12 cellular contexts compared by ENCODE assay signal in the genomic region with DNA sequence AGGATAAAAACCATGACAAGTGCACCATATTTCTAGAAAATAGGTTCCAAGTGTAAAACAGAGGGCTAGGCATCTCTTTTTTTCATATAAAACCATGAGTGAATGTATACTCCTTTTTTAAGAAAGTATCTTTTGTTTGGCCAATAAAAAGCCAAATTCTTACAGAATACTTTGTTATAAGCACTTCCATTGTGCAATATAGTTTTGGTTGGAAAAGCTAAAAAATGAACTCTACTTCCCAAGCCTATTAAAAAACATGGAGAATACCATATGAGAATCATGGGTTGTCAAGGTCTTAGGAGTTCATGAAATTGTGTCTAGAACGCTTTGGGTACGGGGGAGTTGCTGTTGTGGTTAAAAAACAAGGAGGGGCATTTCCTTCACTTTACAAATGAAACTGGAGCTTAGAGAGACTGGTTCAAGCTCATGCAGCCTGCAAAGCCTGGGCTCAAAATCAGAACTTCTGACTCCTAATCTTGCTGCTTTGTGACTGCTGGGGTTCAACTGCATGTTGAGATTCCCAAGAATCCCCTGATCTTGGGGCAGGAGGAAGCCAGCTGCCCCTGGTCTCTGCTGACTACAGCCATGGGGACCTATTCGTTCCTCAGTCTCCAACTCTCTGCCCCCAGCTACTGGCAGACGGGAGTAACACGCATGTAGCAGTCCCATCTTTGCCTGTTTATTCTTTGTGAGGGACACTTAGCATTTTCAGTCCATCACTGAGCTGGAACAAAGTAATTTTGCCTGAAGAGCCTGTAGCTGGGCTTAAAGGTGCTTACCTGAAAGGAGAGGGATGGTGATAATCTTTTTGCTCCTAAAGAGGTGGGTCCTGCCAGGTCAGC.
A peak's percentile ranks its signal among the peaks of the same experiment; 100 is the strongest.
DNase-seq lines count a peak whose midpoint lies in the region; ATAC-seq and TF ChIP-seq lines count a peak whose summit lies in the region.
"Had no signal": no experiment of that assay in that cellular context is flagged by ENCODE, and none has a peak within 500 bp of the region (broad histone marks: within the 10 kb centered on the region; RNA-seq: fewer than 3 reads in every experiment).

No MANE protein-coding gene starts in this region.

- DNase-seq in Panc1 (ENCODE audit: low read depth, low spot score) (no peak), fibroblast of villous mesenchyme (ENCODE audit: low read depth) (no peak), SHP77 (lab: John Stamatoyannopoulos, UW) (no peak), NCI-H226 (no peak), T-helper 9 cell (no peak)
- DNase-seq in effector CD8-positive, alpha-beta T cell (lab: John Stamatoyannopoulos, UW): no peak
- DNase-seq: activated CD4-positive, alpha-beta T cell treated with anti-CD3 and anti-CD28 coated beads, Interleukin-2, amount 50 U/mL, for 48 hours; GDM1; MG63; stimulated activated naive B cell treated with anti-CD40 and anti-IgM and Interleukin-4, amounts not matched to agents 10 μg/mL and 1 μg/mL and 100 μg/mL, for 72 hours had no signal

- peaks cover 14% of the 10 kb centered on the region for H3K4me1 ChIP-seq in BLaER1
- H3K4me1 ChIP-seq in Panc1 (ENCODE audit: control insufficient read depth, insufficient read depth, low read length): no peaks in the 10 kb centered on the region

- H3K27me3 ChIP-seq in BLaER1 (no peaks in the 10 kb centered on the region), Panc1 (ENCODE audit: control insufficient read depth, insufficient read depth, low read length) (0 out of 2 replicates have a peak, but pooled peaks cover 2% of the 10 kb centered on the region)
- H3K27me3 ChIP-seq: MG63 had no signal

- no peaks in the 10 kb centered on the region for H4K20me1 ChIP-seq in BLaER1

- BruUV-seq in Panc1 (replicated peaks; lab: Mats Ljungman, UMichigan): no TSS peak

- CTCF ChIA-PET in Panc1 (lab: Charles Lee): interaction anchor here (0.6 kb wide), 1 partner anchor 149 kb away, joined by 4 read pairs; no protein-coding TSS in a partner anchor

- no peaks in the 10 kb centered on the region for H3K36me3 ChIP-seq in BLaER1
- H3K36me3 ChIP-seq in Panc1 (ENCODE audit: control insufficient read depth, insufficient read depth, low read length): no peaks in the 10 kb centered on the region
- H3K36me3 ChIP-seq: MG63 had no signal

- in situ Hi-C loops in Panc1 (cut with HindIII; ENCODE audit: low pct_unique_long_range_greater_than_20kb, low sequenced_read_pairs): no loop called here

- H3K9ac ChIP-seq in BLaER1: no peak overlapping the region

- TF ChIP-seq CTCF in GM12872 (IDR thresholded peaks at IDR 0.05; ENCODE audit: insufficient read depth, low read depth, low read length): peak; percentile 34; the same call in 2 of the 3 replicates
- TF ChIP-seq CTCF in Panc1 (IDR thresholded peaks at IDR 0.05): peak; percentile 23
- peak; percentile 18 for TF ChIP-seq CTCF in fibroblast of villous mesenchyme (IDR thresholded peaks at IDR 0.05; ENCODE audit: insufficient read depth, low read depth, low read length)

- H3K9me3 ChIP-seq in BLaER1 (no peaks in the 10 kb centered on the region), Panc1 (ENCODE audit: control insufficient read depth, insufficient read depth, low read depth, low read length) (no peaks in the 10 kb centered on the region)
- H3K9me3 ChIP-seq: MG63 had no signal

- no peak for ATAC-seq in Panc1

- intact Hi-C loops in Panc1 (cut with micrococcal nuclease; ENCODE audit: unreplicated experiment): no loop called here

- POLR2A ChIA-PET in Panc1 (lab: Charles Lee): no interaction called here

- no peak overlapping the region for H3K27ac ChIP-seq in BLaER1
- no peak overlapping the region for H3K27ac ChIP-seq in Panc1 (ENCODE audit: low read length)

- no peak overlapping the region for H3K4me3 ChIP-seq in BLaER1
- H3K4me3 ChIP-seq in Panc1 (ENCODE audit: low read depth in 2 of 2, low read length in 2 of 2): no peak overlapping the region
- H3K4me3 ChIP-seq in fibroblast of villous mesenchyme (ENCODE audit: low read depth, low read length): no peak overlapping the region
- H3K4me3 ChIP-seq: MG63 had no signal

- peak overlapping the region; percentile 25 for H3K4me2 ChIP-seq in BLaER1
